In the genomic region with DNA sequence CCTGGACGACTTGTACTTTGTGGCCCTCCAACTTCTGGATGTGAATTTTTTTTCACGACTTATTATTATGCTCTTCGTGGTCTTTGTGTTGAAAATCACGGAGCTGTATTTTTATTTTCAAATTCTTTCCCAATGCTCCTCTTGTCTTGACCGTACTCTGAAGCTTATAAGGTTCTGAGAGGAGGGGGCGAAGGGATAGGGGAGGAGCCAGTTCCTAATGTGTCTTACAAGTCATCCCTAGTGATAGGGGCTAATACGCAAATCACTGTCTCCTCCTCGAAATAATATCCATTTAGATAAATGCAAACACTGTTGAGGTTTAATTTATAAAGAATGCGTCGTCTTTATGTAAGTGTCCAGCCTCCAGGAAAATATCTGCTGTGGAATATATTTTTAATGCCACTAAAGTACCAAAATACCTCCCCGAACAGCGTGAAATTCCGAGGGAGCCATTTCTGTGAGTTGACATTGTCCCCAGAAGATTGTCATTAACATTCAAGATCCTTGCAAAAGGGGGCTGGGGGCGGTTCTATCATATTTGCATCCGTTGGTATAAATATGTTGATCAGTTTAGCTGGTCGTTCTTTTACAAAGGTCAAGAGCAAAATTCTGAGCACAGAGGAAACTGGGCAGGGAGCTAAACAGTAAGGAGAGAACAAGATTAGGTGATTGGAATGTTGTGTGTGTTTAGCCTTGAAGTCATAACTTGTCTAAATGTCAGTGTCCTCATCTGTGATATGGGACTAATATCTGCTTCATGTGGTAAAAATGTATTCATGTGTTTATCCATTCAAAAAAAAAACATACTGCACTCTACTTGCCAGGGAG, we compare ENCODE assay signal across 9 cellular contexts. TPM values are rescaled to one million over a fixed set of nuclear protein-coding genes. Genes with fewer than 3 reads are reported as not detected.
DNase-seq lines count a peak whose midpoint lies in the region; ATAC-seq, FAIRE-seq and TF ChIP-seq lines count a peak whose summit lies in the region.
"Had no signal": no experiment of that assay in that cellular context is flagged by ENCODE, and none has a peak within 500 bp of the region (broad histone marks: within the 10 kb centered on the region; RNA-seq: fewer than 3 reads in every experiment).

No MANE protein-coding gene starts in this region.

- no peak overlapping the region for H2BK5ac ChIP-seq in H9 (ENCODE audit: insufficient read length, low read length)

- peak overlapping the region; percentile 88 for H3K4me3 ChIP-seq in iPS-11a (ENCODE audit: low read depth, low read length)
- peak overlapping the region; percentile 49 to 79 (median 68) for H3K4me3 ChIP-seq in skin epidermis

- no peak overlapping the region for H3K18ac ChIP-seq in H9 (ENCODE audit: insufficient read length, low read depth, low read length)

- DNase-seq in H9: no peak
- no peak for DNase-seq in activated T-helper 1 cell treated with anti-CD3 and anti-CD28 coated beads, Interleukin-12 subunit alpha, Interleukin-12 subunit beta, Interleukin-2, Interleukin-4 antibody, amounts not matched to agents 30 ng/mL and 10 ng/mL and 1 ng/mL, durations not matched to agents 14 hours and 24 hours and 36 hours (ENCODE audit: low spot score)
- DNase-seq in Ammon's horn (ENCODE audit: low spot score): no peak
- no peak for DNase-seq in globus pallidus (ENCODE audit: low spot score)
- no peak for DNase-seq in D721Med (ENCODE audit: insufficient read length, low spot score)
- DNase-seq: activated effector memory CD4-positive, alpha-beta T cell treated with Interleukin-2 at 50 U/mL for 16 hours had no signal

- intact Hi-C loops in activated T-helper 1 cell treated with anti-CD3 and anti-CD28 coated beads, Interleukin-12 subunit alpha, Interleukin-12 subunit beta, Interleukin-2, Interleukin-4 antibody, amounts not matched to agents 30 ng/mL and 10 ng/mL and 1 ng/mL, durations not matched to agents 14 hours and 24 hours and 36 hours (cut with micrococcal nuclease): loop anchor here (10.0 kb wide), 1 partner anchor 1703 kb away; no protein-coding TSS in a partner anchor

- H3K9ac ChIP-seq in H9 (ENCODE audit: extremely low read depth, insufficient read length, low read length): no peak overlapping the region

- H3K4me1 Mint-ChIP-seq in H9: peaks cover 24 to 34% of the 10 kb centered on the region in 2 experiments
- H3K4me1 Mint-ChIP-seq in activated T-helper 1 cell treated with anti-CD3 and anti-CD28 coated beads, Interleukin-12 subunit alpha, Interleukin-12 subunit beta, Interleukin-2, Interleukin-4 antibody, amounts not matched to agents 30 ng/mL and 10 ng/mL and 1 ng/mL, durations not matched to agents 14 hours and 24 hours and 36 hours (ENCODE audit: low read depth): no peaks in the 10 kb centered on the region

- no peak for FAIRE-seq in D721Med (lab: Jason Lieb, UNC)

- no peak overlapping the region for H2BK12ac ChIP-seq in H9 (ENCODE audit: insufficient read length, low read depth, low read length)

- H3K23me2 ChIP-seq in H9 (ENCODE audit: insufficient read length, low read depth, low read length, poor library complexity, severe bottlenecking): peaks cover 18% of the 10 kb centered on the region

- no peak overlapping the region for H4K91ac ChIP-seq in H9 (ENCODE audit: insufficient read length, low read depth, low read length)

- no peak overlapping the region for H3K4ac ChIP-seq in H9 (ENCODE audit: low read depth, low read length)

- no peak overlapping the region for H3K14ac ChIP-seq in H9 (ENCODE audit: insufficient read depth, low read length)

- H2AK5ac ChIP-seq in H9 (ENCODE audit: insufficient read length, low read length): no peak overlapping the region

- no peaks in the 10 kb centered on the region; the same call in 1 of the 2 replicates for H3K27me3 ChIP-seq in H9 (ENCODE audit: insufficient read depth, low read length)

- H3K9me3 ChIP-seq in H9 (ENCODE audit: control insufficient read depth, low read depth, low read length): no peaks in the 10 kb centered on the region

- H4K8ac ChIP-seq in H9 (replicated peaks; ENCODE audit: insufficient read length, low read depth, low read length): no peak overlapping the region

- ATAC-seq in GM19351 (IDR thresholded peaks at IDR 0.05; ENCODE audit: unreplicated experiment): no peak

- no peak overlapping the region for H2BK15ac ChIP-seq in H9 (ENCODE audit: low read depth, low read length)

- H3K27ac ChIP-seq in H9 (ENCODE audit: insufficient read length, low read depth, low read length): no peak overlapping the region
- peak overlapping the region; percentile 56 to 95 (median 89) for H3K27ac ChIP-seq in skin epidermis

- no peak overlapping the region for H3K23ac ChIP-seq in H9 (ENCODE audit: insufficient read length, low read depth, low read length)

- H3K9me3 Mint-ChIP-seq in H9: peaks cover 2 to 3% of the 10 kb centered on the region in 2 experiments; a peak in 3 of 5 replicates
- H3K9me3 Mint-ChIP-seq in activated T-helper 1 cell treated with anti-CD3 and anti-CD28 coated beads, Interleukin-12 subunit alpha, Interleukin-12 subunit beta, Interleukin-2, Interleukin-4 antibody, amounts not matched to agents 30 ng/mL and 10 ng/mL and 1 ng/mL, durations not matched to agents 14 hours and 24 hours and 36 hours: no peaks in the 10 kb centered on the region

- WGBS in H9 (ENCODE audit: extremely low coverage, insufficient read length, low lambda C conversion rate): no CpG with 5 or more reads among the region's 16 CpGs

- peak overlapping the region; percentile 65 for H3K4me2 ChIP-seq in H9 (ENCODE audit: insufficient read depth, insufficient read length, low read length)

- H3K4me1 ChIP-seq in H9 (ENCODE audit: insufficient read depth, low read length): no peaks in the 10 kb centered on the region; the same call in 1 of the 2 replicates

- peaks cover 13% of the 10 kb centered on the region for H3K27me3 Mint-ChIP-seq in H9 (ENCODE audit: low read depth)
- peaks cover 41% of the 10 kb centered on the region for H3K27me3 Mint-ChIP-seq in activated T-helper 1 cell treated with anti-CD3 and anti-CD28 coated beads, Interleukin-12 subunit alpha, Interleukin-12 subunit beta, Interleukin-2, Interleukin-4 antibody, amounts not matched to agents 30 ng/mL and 10 ng/mL and 1 ng/mL, durations not matched to agents 14 hours and 24 hours and 36 hours (ENCODE audit: insufficient read depth)

- H3K27ac Mint-ChIP-seq in H9: peak overlapping the region; percentile 73 to 95 (median 86); a peak in 5 of 7 replicates
- H3K27ac Mint-ChIP-seq in activated T-helper 1 cell treated with anti-CD3 and anti-CD28 coated beads, Interleukin-12 subunit alpha, Interleukin-12 subunit beta, Interleukin-2, Interleukin-4 antibody, amounts not matched to agents 30 ng/mL and 10 ng/mL and 1 ng/mL, durations not matched to agents 14 hours and 24 hours and 36 hours: peak overlapping the region; percentile 73

- H3K79me2 ChIP-seq in H9 (ENCODE audit: insufficient read depth, low read length): no peaks in the 10 kb centered on the region

- H3K36me3 Mint-ChIP-seq in H9 (ENCODE audit: insufficient read depth in 1 of 3, low read depth in 3 of 3): 0 out of 7 replicates have a peak, but pooled peaks cover 0 to 1% (median 0%) of the 10 kb centered on the region in 3 experiments
- no peaks in the 10 kb centered on the region for H3K36me3 Mint-ChIP-seq in activated T-helper 1 cell treated with anti-CD3 and anti-CD28 coated beads, Interleukin-12 subunit alpha, Interleukin-12 subunit beta, Interleukin-2, Interleukin-4 antibody, amounts not matched to agents 30 ng/mL and 10 ng/mL and 1 ng/mL, durations not matched to agents 14 hours and 24 hours and 36 hours (ENCODE audit: low read depth)

- H2AFZ ChIP-seq in H9 (ENCODE audit: low read length): no peak overlapping the region

- H3T11ph ChIP-seq in H9 (ENCODE audit: low read length): no peak overlapping the region

- H3K79me1 ChIP-seq in H9 (ENCODE audit: insufficient read depth, low read depth, low read length, poor library complexity, severe bottlenecking): no peaks in the 10 kb centered on the region

- H3K4me3 Mint-ChIP-seq in H9: peak overlapping the region; percentile 84 to 95
- H3K4me3 Mint-ChIP-seq in activated T-helper 1 cell treated with anti-CD3 and anti-CD28 coated beads, Interleukin-12 subunit alpha, Interleukin-12 subunit beta, Interleukin-2, Interleukin-4 antibody, amounts not matched to agents 30 ng/mL and 10 ng/mL and 1 ng/mL, durations not matched to agents 14 hours and 24 hours and 36 hours: no peak overlapping the region

- H4K5ac ChIP-seq in H9 (ENCODE audit: insufficient read length, low read depth, low read length): no peak overlapping the region

- TF ChIP-seq CTCF in H9 (conservative IDR thresholded peaks at IDR 0.05): no peak
- TF ChIP-seq CTCF in D721Med (IDR thresholded peaks at IDR 0.05; ENCODE audit: insufficient read depth, missing control alignments): no peak

- no peak overlapping the region for H3K56ac ChIP-seq in H9 (ENCODE audit: insufficient read length, low read depth, low read length)

- no peaks in the 10 kb centered on the region for H4K20me1 ChIP-seq in H9 (ENCODE audit: control insufficient read depth, insufficient read depth, insufficient read length)

- H2BK120ac ChIP-seq in H9 (ENCODE audit: low read depth, low read length, poor library complexity, severe bottlenecking): no peak overlapping the region

- no peak overlapping the region for H2BK20ac ChIP-seq in H9 (ENCODE audit: low read depth, low read length, poor library complexity, severe bottlenecking)

RNA-seq across cellular contexts. Expression of a gene that starts 3.7 kb away (rescaled TPM):
- total RNA-seq in H9 (2021): 157 and 173 TPM in 2 replicates
- 0.03 and 0.15 TPM in 2 replicates for total RNA-seq in activated T-helper 1 cell treated with anti-CD3 and anti-CD28 coated beads, Interleukin-12 subunit alpha, Interleukin-12 subunit beta, Interleukin-2, Interleukin-4 antibody, amounts not matched to agents 30 ng/mL and 10 ng/mL and 1 ng/mL, durations not matched to agents 14 hours and 24 hours and 36 hours

Comparison
In these comparisons a context has a peak if more than half of its experiments do, and no peak if none do; other contexts are left out.
1. RNA of a gene that starts 3.7 kb away (total RNA-seq): 157 to 173 TPM in H9; 0.03 to 0.15 TPM in activated T-helper 1 cell treated with anti-CD3 and anti-CD28 coated beads, Interleukin-12 subunit alpha, Interleukin-12 subunit beta, Interleukin-2, Interleukin-4 antibody, amounts not matched to agents 30 ng/mL and 10 ng/mL and 1 ng/mL, durations not matched to agents 14 hours and 24 hours and 36 hours; every median in the first group is over 100 times any median in the second.